Comparison of ENCODE assay signal across 13 cellular contexts in genomic region chr6:152378154-152378553, GRCh38.
A peak's percentile ranks its signal among the peaks of the same experiment; 100 is the strongest.
DNase-seq lines count a peak whose midpoint lies in the region; ATAC-seq and TF ChIP-seq lines count a peak whose summit lies in the region.
"Had no signal": no experiment of that assay in that cellular context is flagged by ENCODE, and none has a peak within 500 bp of the region (broad histone marks: within the 10 kb centered on the region; RNA-seq: fewer than 3 reads in every experiment).

No MANE protein-coding gene starts in this region.

- POLR2A ChIA-PET in T-cell (lab: Charles Lee), result interaction anchor here in 1 of 2 donors (0.5 kb wide), 1 partner anchor 213 kb away, joined by 5 read pairs; no protein-coding TSS in a partner anchor

- H3K27ac Mint-ChIP-seq in H9, result no peak overlapping the region
- H3K27ac Mint-ChIP-seq in T-cell, result no peak overlapping the region
- H3K27ac Mint-ChIP-seq: WTC11 had no signal

- no peaks in the 10 kb centered on the region for H3K23me2 ChIP-seq in H9 (ENCODE audit: insufficient read length, low read depth, low read length, poor library complexity, severe bottlenecking)

- H3K9me3 Mint-ChIP-seq in H9, result no peaks in the 10 kb centered on the region
- H3K9me3 Mint-ChIP-seq in T-cell, result no peaks in the 10 kb centered on the region
- H3K9me3 Mint-ChIP-seq: WTC11 had no signal

- no peak overlapping the region for H4K5ac ChIP-seq in H9 (ENCODE audit: insufficient read length, low read depth, low read length)

- WGBS in H9 (ENCODE audit: extremely low coverage, insufficient read length, low lambda C conversion rate), result no CpG with 5 or more reads among the region's 4 CpGs

- no peaks in the 10 kb centered on the region for H3K9me3 ChIP-seq in H9 (ENCODE audit: control insufficient read depth, low read depth, low read length)
- H3K9me3 ChIP-seq: testis had no signal

- no peak overlapping the region for H2BK15ac ChIP-seq in H9 (ENCODE audit: low read depth, low read length)

- no peaks in the 10 kb centered on the region for H4K20me1 ChIP-seq in H9 (ENCODE audit: control insufficient read depth, insufficient read depth, insufficient read length)

- H3K79me2 ChIP-seq in H9 (ENCODE audit: insufficient read depth, low read length), result no peaks in the 10 kb centered on the region

- ATAC-seq in HG02852 (IDR thresholded peaks at IDR 0.05; ENCODE audit: unreplicated experiment), result no peak
- no peak for ATAC-seq in T-cell (replicated peaks in 1 of 4)
- no peak for ATAC-seq in GM21723 (IDR thresholded peaks at IDR 0.05; ENCODE audit: unreplicated experiment)
- ATAC-seq: WTC11 had no signal

- no peak overlapping the region for H4K8ac ChIP-seq in H9 (replicated peaks; ENCODE audit: insufficient read length, low read depth, low read length)

- H2AK5ac ChIP-seq in H9 (ENCODE audit: insufficient read length, low read length), result no peak overlapping the region

- CTCF ChIA-PET in T-cell (lab: Charles Lee), result no interaction called here

- H3K27me3 Mint-ChIP-seq in H9 (ENCODE audit: low read depth) (no peaks in the 10 kb centered on the region), T-cell (peaks cover 7 to 8% of the 10 kb centered on the region in 2 donors)

- no peak overlapping the region for H2BK120ac ChIP-seq in H9 (ENCODE audit: low read depth, low read length, poor library complexity, severe bottlenecking)

- no peak overlapping the region for H2AFZ ChIP-seq in H9 (ENCODE audit: low read length)

- H3K4me1 ChIP-seq in H9 (ENCODE audit: insufficient read depth, low read length), result no peaks in the 10 kb centered on the region; the same call in 1 of the 2 replicates

- peak overlapping the region; percentile 57 for H3K4me3 ChIP-seq in fibroblast of the aortic adventitia (ENCODE audit: low read depth, low read length)
- H3K4me3 ChIP-seq: testis had no signal

- H3K36me3 Mint-ChIP-seq in H9 (ENCODE audit: insufficient read depth in 1 of 3, low read depth in 3 of 3), result no peaks in the 10 kb centered on the region
- H3K36me3 Mint-ChIP-seq in T-cell, result no peaks in the 10 kb centered on the region
- H3K36me3 Mint-ChIP-seq: WTC11 had no signal

- no peak overlapping the region for H2BK5ac ChIP-seq in H9 (ENCODE audit: insufficient read length, low read length)

- no peak overlapping the region for H3K9ac ChIP-seq in H9 (ENCODE audit: extremely low read depth, insufficient read length, low read length)

- no peak overlapping the region for H3K4me2 ChIP-seq in H9 (ENCODE audit: insufficient read depth, insufficient read length, low read length)

- H3K18ac ChIP-seq in H9 (ENCODE audit: insufficient read length, low read depth, low read length), result no peak overlapping the region

- H3T11ph ChIP-seq in H9 (ENCODE audit: low read length), result no peak overlapping the region

- H3K79me1 ChIP-seq in H9 (ENCODE audit: insufficient read depth, low read depth, low read length, poor library complexity, severe bottlenecking), result no peaks in the 10 kb centered on the region

- TF ChIP-seq CTCF in fibroblast of the aortic adventitia (IDR thresholded peaks at IDR 0.05; ENCODE audit: insufficient read depth, low read length) (no peak), H9 (conservative IDR thresholded peaks at IDR 0.05) (no peak)

- H3K4me1 Mint-ChIP-seq in H9, result peaks cover 5 to 10% of the 10 kb centered on the region in 2 experiments
- H3K4me1 Mint-ChIP-seq in T-cell, result no peaks in the 10 kb centered on the region

- no peak overlapping the region for H2BK20ac ChIP-seq in H9 (ENCODE audit: low read depth, low read length, poor library complexity, severe bottlenecking)

- DNase-seq in Ammon's horn (ENCODE audit: low spot score), result peak; percentile 15
- DNase-seq in SW480 (ENCODE audit: low spot score), result peak; percentile 1
- DNase-seq in fibroblast of the aortic adventitia (ENCODE audit: low read depth), result no peak
- DNase-seq in renal cortical epithelial cell (ENCODE audit: low read depth), result peak; percentile 36
- no peak for DNase-seq in H9
- no peak for DNase-seq in T-cell
- DNase-seq: activated effector memory CD4-positive, alpha-beta T cell treated with Interleukin-2 at 50 U/mL for 16 hours; kidney glomerular epithelial cell; NCI-H1092; testis had no signal

- no peak overlapping the region for H3K56ac ChIP-seq in H9 (ENCODE audit: insufficient read length, low read depth, low read length)

- H3K27ac ChIP-seq in H9 (ENCODE audit: insufficient read length, low read depth, low read length), result no peak overlapping the region
- H3K27ac ChIP-seq: testis had no signal

- H3K27me3 ChIP-seq in H9 (ENCODE audit: insufficient read depth, low read length), result no peaks in the 10 kb centered on the region
- H3K27me3 ChIP-seq: testis had no signal

- no peak overlapping the region for H3K4ac ChIP-seq in H9 (ENCODE audit: low read depth, low read length)

- H4K91ac ChIP-seq in H9 (ENCODE audit: insufficient read length, low read depth, low read length), result no peak overlapping the region

- H2BK12ac ChIP-seq in H9 (ENCODE audit: insufficient read length, low read depth, low read length), result no peak overlapping the region

- no peak overlapping the region for H3K4me3 Mint-ChIP-seq in H9
- H3K4me3 Mint-ChIP-seq in T-cell, result no peak overlapping the region
- H3K4me3 Mint-ChIP-seq: WTC11 had no signal

- no peak overlapping the region for H3K23ac ChIP-seq in H9 (ENCODE audit: insufficient read length, low read depth, low read length)

- no peak overlapping the region for H3K14ac ChIP-seq in H9 (ENCODE audit: insufficient read depth, low read length)

Comparison
In these comparisons a context has a peak if more than half of its experiments do, and no peak if none do; other contexts are left out.
1. DNase-seq: peak in Ammon's horn (single experiment), SW480 (single experiment) and renal cortical epithelial cell (single experiment); none in fibroblast of the aortic adventitia (single experiment), H9 (single experiment) and T-cell (0 of 34).